26 cellular contexts compared by ENCODE assay signal in the genomic region with DNA sequence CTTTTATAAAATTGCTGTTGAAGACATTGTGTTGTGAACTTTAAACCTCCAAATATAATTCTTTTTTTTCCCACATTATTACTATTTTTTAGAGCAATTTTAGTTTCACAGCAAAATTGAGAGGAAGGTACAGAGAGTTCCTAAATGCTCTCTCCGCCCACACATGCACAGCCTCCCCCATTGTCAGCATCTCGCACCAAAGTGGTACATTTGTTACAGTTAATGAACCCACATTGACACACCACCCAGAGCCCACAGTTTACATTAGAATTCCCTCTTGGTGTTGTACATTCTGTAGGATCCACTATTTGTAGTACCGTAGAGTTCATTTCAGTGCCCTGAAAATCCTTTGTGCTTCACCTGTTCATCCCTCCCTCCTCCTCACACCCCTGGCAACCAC.
"Had no signal": no experiment of that assay in that cellular context is flagged by ENCODE, and none has a peak within 500 bp of the region (broad histone marks: within the 10 kb centered on the region; RNA-seq: fewer than 3 reads in every experiment).

No MANE protein-coding gene starts in this region.

- H3K27ac ChIP-seq: heart right ventricle, neutrophil, pancreas, right lobe of liver, suprapubic skin, thyroid gland, vagina had no signal

- H3K9me3 ChIP-seq: heart right ventricle, mucosa of descending colon, neutrophil, pancreas, right lobe of liver, suprapubic skin, thyroid gland, vagina had no signal

- H3K4me3 Mint-ChIP-seq: memory B cell; naive B cell; natural killer cell treated with Interleukin-12 subunit alpha and Interleukin-12 subunit beta and Interleukin-15 and Interleukin-18, amount 100 ng/mL, for 72 hours; neural crest cell; stimulated activated naive CD8-positive, alpha-beta T cell treated with anti-CD3 and anti-CD28 coated beads, Interleukin-15, amount 100 ng/mL, for 72 hours had no signal

- DNase-seq: cortex of kidney; effector CD4-positive, alpha-beta T cell; heart right ventricle; hippocampal formation; kidney; mucosa of descending colon; naive B cell; pancreas; right lobe of liver; stimulated activated CD4-positive, alpha-beta T cell treated with anti-CD3 and anti-CD28 coated beads, Interleukin-12 subunit alpha, Interleukin-12 subunit beta, amount 100 ng/mL, for 4 hours; stimulated activated CD4-positive, alpha-beta T cell treated with anti-CD3 and anti-CD28 coated beads, Interleukin-1b, Interleukin-23, amount 100 ng/mL, for 48 hours; stimulated activated CD4-positive, alpha-beta T cell treated with anti-CD3 and anti-CD28 coated beads, Interleukin-4, amount 100 ng/mL, for 1 hour; stimulated activated CD8-positive, alpha-beta memory T cell treated with anti-CD3 and anti-CD28 coated beads, Interleukin-4, amount 100 ng/mL, for 48 hours; stimulated activated naive CD4-positive, alpha-beta T cell; stimulated activated naive CD8-positive, alpha-beta T cell treated with anti-CD3 and anti-CD28 coated beads, Interleukin-15, amount 100 ng/mL, for 72 hours; thyroid gland; trophoblast cell had no signal

- H3K9me3 Mint-ChIP-seq: memory B cell; naive B cell; natural killer cell treated with Interleukin-12 subunit alpha and Interleukin-12 subunit beta and Interleukin-15 and Interleukin-18, amount 100 ng/mL, for 72 hours; neural crest cell; stimulated activated naive CD8-positive, alpha-beta T cell treated with anti-CD3 and anti-CD28 coated beads, Interleukin-15, amount 100 ng/mL, for 72 hours had no signal

- H3K4me3 ChIP-seq: heart right ventricle, lung, mucosa of descending colon, pancreas, right lobe of liver, smooth muscle cell, suprapubic skin, thyroid gland, vagina had no signal

- H3K4me1 ChIP-seq: heart right ventricle, pancreas, right lobe of liver, suprapubic skin, thyroid gland, vagina had no signal

- H3K27me3 Mint-ChIP-seq: memory B cell; naive B cell; natural killer cell treated with Interleukin-12 subunit alpha and Interleukin-12 subunit beta and Interleukin-15 and Interleukin-18, amount 100 ng/mL, for 72 hours; stimulated activated naive CD8-positive, alpha-beta T cell treated with anti-CD3 and anti-CD28 coated beads, Interleukin-15, amount 100 ng/mL, for 72 hours had no signal

- H3K27ac Mint-ChIP-seq: memory B cell; stimulated activated naive CD8-positive, alpha-beta T cell treated with anti-CD3 and anti-CD28 coated beads, Interleukin-15, amount 100 ng/mL, for 72 hours had no signal

- H3K27me3 ChIP-seq: heart right ventricle, neutrophil, pancreas, right lobe of liver, suprapubic skin, thyroid gland, vagina had no signal

- ATAC-seq: heart right ventricle; left lobe of liver; mucosa of descending colon; natural killer cell treated with Interleukin-12 subunit alpha and Interleukin-12 subunit beta and Interleukin-15 and Interleukin-18, amount 100 ng/mL, for 72 hours; right lobe of liver; stimulated activated naive CD8-positive, alpha-beta T cell treated with anti-CD3 and anti-CD28 coated beads, Interleukin-15, amount 100 ng/mL, for 72 hours had no signal
